ENCODE assay signal across 11 cellular contexts in the genomic region with DNA sequence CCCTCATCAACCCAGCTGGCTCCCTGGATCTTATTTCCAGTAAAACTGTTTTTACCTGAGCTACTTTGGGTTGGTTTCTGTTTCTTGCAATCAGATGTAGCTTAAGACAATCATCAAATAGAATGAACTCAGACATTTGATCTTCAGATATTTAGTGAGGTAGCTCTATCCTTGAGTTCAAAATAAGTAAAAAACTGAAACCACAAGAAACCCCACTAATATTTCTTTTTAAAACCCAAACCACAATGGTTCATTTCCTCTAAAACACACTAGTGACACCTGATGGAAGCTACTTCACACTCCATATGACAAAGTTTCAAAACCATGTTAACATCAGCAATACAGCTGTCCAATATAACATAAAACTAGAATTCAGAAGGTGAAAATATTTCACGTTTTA. TPM values are rescaled to one million over a fixed set of nuclear protein-coding genes. Genes with fewer than 3 reads are reported as not detected.
DNase-seq lines count a peak whose midpoint lies in the region; ATAC-seq and TF ChIP-seq lines count a peak whose summit lies in the region.
"Had no signal": no experiment of that assay in that cellular context is flagged by ENCODE, and none has a peak within 500 bp of the region (broad histone marks: within the 10 kb centered on the region; RNA-seq: fewer than 3 reads in every experiment).

No MANE protein-coding gene starts in this region.

- in situ Hi-C loops in GM13976 (cut with MboI; ENCODE audit: low sequenced_read_pairs, unreplicated experiment): no loop called here

- no peaks in the 10 kb centered on the region for H3K9me3 Mint-ChIP-seq in WTC11

- POLR2A ChIA-PET in WTC11 (lab: Charles Lee): no interaction called here

- ATAC-seq in GM21367 (IDR thresholded peaks at IDR 0.05; ENCODE audit: unreplicated experiment) (peak; percentile 81), HG03378 (IDR thresholded peaks at IDR 0.05; ENCODE audit: unreplicated experiment) (peak; percentile 51), Right ventricle myocardium inferior (no peak), WTC11 (no peak)

- H3K27me3 Mint-ChIP-seq in WTC11 (ENCODE audit: low read depth): no peaks in the 10 kb centered on the region

- DNase-seq in GM13976 (ENCODE audit: low spot score) (peak; percentile 66), epithelial cell of proximal tubule (ENCODE audit: low read depth) (no peak), Right ventricle myocardium inferior (ENCODE audit: missing footprints) (no peak), WTC11 (ENCODE audit: low spot score) (no peak), HuH-7.5 (ENCODE audit: low spot score) (no peak), NCI-H510A (lab: John Stamatoyannopoulos, UW) (no peak)
- DNase-seq: NCI-H524 treated with DMSO at 0.1 percent for 48 hours, nucleus accumbens had no signal

- CTCF ChIA-PET in WTC11 (lab: Charles Lee): interaction anchor here (1.8 kb wide), 1 partner anchor 66 kb away, joined by 7 read pairs; no protein-coding TSS in a partner anchor

- H3K4me1 Mint-ChIP-seq in WTC11: no peaks in the 10 kb centered on the region

- H3K36me3 Mint-ChIP-seq in WTC11: peaks cover 16% of the 10 kb centered on the region

- H3K4me3 ChIP-seq in epithelial cell of proximal tubule (ENCODE audit: low read depth, low read length): no peak overlapping the region

- H3K27ac Mint-ChIP-seq in WTC11: no peak overlapping the region

- TF ChIP-seq CTCF in GM13976 (IDR thresholded peaks at IDR 0.05; ENCODE audit: borderline replicate concordance, control extremely low read depth, extremely low read depth, insufficient read depth, missing control alignments) (peak; percentile 26), epithelial cell of proximal tubule (conservative IDR thresholded peaks at IDR 0.05; ENCODE audit: low read depth, low read length) (peak; percentile 18), WTC11 (IDR thresholded peaks at IDR 0.05) (no peak)

- intact Hi-C loops in Right ventricle myocardium inferior (cut with DNase I): no loop called here

- no peak overlapping the region for H3K4me3 Mint-ChIP-seq in WTC11

TF ChIP-seq in WTC11, 78 proteins besides CTCF, POLR2A, EP300 and RAD21 (continues in another document):
- no peak for TF ChIP-seq RORB (CRISPR knock-in tag; IDR thresholded peaks at IDR 0.05)
- no peak for TF ChIP-seq NFATC4 (CRISPR knock-in tag; IDR thresholded peaks at IDR 0.05)
- TF ChIP-seq, protein P1, sequence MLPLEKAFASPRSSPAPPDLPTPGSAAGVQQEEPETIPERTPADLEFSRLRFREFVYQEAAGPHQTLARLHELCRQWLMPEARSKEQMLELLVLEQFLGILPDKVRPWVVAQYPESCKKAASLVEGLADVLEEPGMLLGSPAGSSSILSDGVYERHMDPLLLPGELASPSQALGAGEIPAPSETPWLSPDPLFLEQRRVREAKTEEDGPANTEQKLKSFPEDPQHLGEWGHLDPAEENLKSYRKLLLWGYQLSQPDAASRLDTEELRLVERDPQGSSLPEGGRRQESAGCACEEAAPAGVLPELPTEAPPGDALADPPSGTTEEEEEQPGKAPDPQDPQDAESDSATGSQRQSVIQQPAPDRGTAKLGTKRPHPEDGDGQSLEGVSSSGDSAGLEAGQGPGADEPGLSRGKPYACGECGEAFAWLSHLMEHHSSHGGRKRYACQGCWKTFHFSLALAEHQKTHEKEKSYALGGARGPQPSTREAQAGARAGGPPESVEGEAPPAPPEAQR (CRISPR knock-in tag; IDR thresholded peaks at IDR 0.05): no peak
- TF ChIP-seq FOXP1 (CRISPR knock-in tag; IDR thresholded peaks at IDR 0.05; ENCODE audit: borderline replicate concordance): no peak
- TF ChIP-seq, protein P2, sequence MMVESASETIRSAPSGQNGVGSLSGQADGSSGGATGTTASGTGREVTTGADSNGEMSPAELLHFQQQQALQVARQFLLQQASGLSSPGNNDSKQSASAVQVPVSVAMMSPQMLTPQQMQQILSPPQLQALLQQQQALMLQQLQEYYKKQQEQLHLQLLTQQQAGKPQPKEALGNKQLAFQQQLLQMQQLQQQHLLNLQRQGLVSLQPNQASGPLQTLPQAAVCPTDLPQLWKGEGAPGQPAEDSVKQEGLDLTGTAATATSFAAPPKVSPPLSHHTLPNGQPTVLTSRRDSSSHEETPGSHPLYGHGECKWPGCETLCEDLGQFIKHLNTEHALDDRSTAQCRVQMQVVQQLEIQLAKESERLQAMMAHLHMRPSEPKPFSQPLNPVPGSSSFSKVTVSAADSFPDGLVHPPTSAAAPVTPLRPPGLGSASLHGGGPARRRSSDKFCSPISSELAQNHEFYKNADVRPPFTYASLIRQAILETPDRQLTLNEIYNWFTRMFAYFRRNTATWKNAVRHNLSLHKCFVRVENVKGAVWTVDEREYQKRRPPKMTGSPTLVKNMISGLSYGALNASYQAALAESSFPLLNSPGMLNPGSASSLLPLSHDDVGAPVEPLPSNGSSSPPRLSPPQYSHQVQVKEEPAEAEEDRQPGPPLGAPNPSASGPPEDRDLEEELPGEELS (CRISPR knock-in tag; IDR thresholded peaks at IDR 0.05): no peak
- TF ChIP-seq, protein P3, sequence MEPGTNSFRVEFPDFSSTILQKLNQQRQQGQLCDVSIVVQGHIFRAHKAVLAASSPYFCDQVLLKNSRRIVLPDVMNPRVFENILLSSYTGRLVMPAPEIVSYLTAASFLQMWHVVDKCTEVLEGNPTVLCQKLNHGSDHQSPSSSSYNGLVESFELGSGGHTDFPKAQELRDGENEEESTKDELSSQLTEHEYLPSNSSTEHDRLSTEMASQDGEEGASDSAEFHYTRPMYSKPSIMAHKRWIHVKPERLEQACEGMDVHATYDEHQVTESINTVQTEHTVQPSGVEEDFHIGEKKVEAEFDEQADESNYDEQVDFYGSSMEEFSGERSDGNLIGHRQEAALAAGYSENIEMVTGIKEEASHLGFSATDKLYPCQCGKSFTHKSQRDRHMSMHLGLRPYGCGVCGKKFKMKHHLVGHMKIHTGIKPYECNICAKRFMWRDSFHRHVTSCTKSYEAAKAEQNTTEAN (CRISPR knock-in tag; IDR thresholded peaks at IDR 0.05): no peak
- TF ChIP-seq, protein P4, sequence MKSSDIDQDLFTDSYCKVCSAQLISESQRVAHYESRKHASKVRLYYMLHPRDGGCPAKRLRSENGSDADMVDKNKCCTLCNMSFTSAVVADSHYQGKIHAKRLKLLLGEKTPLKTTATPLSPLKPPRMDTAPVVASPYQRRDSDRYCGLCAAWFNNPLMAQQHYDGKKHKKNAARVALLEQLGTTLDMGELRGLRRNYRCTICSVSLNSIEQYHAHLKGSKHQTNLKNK (CRISPR knock-in tag; IDR thresholded peaks at IDR 0.05): no peak
- TF ChIP-seq NR3C1 (CRISPR knock-in tag; conservative IDR thresholded peaks at IDR 0.05; ENCODE audit: low read depth): no peak
- TF ChIP-seq, protein P5, sequence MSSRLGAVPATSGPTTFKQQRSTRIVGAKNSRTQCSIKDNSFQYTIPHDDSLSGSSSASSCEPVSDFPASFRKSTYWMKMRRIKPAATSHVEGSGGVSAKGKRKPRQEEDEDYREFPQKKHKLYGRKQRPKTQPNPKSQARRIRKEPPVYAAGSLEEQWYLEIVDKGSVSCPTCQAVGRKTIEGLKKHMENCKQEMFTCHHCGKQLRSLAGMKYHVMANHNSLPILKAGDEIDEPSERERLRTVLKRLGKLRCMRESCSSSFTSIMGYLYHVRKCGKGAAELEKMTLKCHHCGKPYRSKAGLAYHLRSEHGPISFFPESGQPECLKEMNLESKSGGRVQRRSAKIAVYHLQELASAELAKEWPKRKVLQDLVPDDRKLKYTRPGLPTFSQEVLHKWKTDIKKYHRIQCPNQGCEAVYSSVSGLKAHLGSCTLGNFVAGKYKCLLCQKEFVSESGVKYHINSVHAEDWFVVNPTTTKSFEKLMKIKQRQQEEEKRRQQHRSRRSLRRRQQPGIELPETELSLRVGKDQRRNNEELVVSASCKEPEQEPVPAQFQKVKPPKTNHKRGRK (CRISPR knock-in tag; IDR thresholded peaks at IDR 0.05; ENCODE audit: borderline replicate concordance): no peak
- TF ChIP-seq, protein P6, sequence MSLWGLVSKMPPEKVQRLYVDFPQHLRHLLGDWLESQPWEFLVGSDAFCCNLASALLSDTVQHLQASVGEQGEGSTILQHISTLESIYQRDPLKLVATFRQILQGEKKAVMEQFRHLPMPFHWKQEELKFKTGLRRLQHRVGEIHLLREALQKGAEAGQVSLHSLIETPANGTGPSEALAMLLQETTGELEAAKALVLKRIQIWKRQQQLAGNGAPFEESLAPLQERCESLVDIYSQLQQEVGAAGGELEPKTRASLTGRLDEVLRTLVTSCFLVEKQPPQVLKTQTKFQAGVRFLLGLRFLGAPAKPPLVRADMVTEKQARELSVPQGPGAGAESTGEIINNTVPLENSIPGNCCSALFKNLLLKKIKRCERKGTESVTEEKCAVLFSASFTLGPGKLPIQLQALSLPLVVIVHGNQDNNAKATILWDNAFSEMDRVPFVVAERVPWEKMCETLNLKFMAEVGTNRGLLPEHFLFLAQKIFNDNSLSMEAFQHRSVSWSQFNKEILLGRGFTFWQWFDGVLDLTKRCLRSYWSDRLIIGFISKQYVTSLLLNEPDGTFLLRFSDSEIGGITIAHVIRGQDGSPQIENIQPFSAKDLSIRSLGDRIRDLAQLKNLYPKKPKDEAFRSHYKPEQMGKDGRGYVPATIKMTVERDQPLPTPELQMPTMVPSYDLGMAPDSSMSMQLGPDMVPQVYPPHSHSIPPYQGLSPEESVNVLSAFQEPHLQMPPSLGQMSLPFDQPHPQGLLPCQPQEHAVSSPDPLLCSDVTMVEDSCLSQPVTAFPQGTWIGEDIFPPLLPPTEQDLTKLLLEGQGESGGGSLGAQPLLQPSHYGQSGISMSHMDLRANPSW (CRISPR knock-in tag; conservative IDR thresholded peaks at IDR 0.05; ENCODE audit: low read depth): no peak
- no peak for TF ChIP-seq IRF2 (CRISPR knock-in tag; IDR thresholded peaks at IDR 0.05; ENCODE audit: borderline replicate concordance, low read depth)
- no peak for TF ChIP-seq ETV6 (CRISPR knock-in tag; IDR thresholded peaks at IDR 0.05)

RNA-seq across cellular contexts. Expression of a gene that starts 37.8 kb away (rescaled TPM):
- total RNA-seq in epithelial cell of proximal tubule: not detected in 2 replicates
- not detected for total RNA-seq in Right ventricle myocardium inferior
- total RNA-seq in WTC11 (2021): not detected in 3 replicates
- total RNA-seq: fibroblast of lung had no signal

Comparison
In these comparisons a context has a peak if more than half of its experiments do, and no peak if none do; other contexts are left out.
1. ATAC-seq: peak in GM21367 (single experiment) and HG03378 (single experiment); none in Right ventricle myocardium inferior (single experiment) and WTC11 (single experiment).